Comparison of ENCODE assay signal across 14 cellular contexts in genomic region chr2:177246000-177246399, GRCh38. TPM values are rescaled to one million over a fixed set of nuclear protein-coding genes. Genes with fewer than 3 reads are reported as not detected.
DNase-seq lines count a peak whose midpoint lies in the region; ATAC-seq, FAIRE-seq and TF ChIP-seq lines count a peak whose summit lies in the region.
"Had no signal": no experiment of that assay in that cellular context is flagged by ENCODE, and none has a peak within 500 bp of the region (broad histone marks: within the 10 kb centered on the region; RNA-seq: fewer than 3 reads in every experiment).

No MANE protein-coding gene starts in this region.

- H3K4me2 ChIP-seq in K562 (ENCODE audit: insufficient read depth, low read length): peak overlapping the region; percentile 27; the same call in 1 of the 2 replicates

- H3K4me1 ChIP-seq in left ventricle myocardium inferior (peaks cover 100% of the 10 kb centered on the region), K562 (replicated peaks in 1 of 2; ENCODE audit: control insufficient read depth in 2 of 2, insufficient read depth in 2 of 2, low read length in 2 of 2) (peaks cover 20 to 64% of the 10 kb centered on the region in 2 experiments), mesodermal cell (ENCODE audit: control insufficient read depth, insufficient read depth, low read length, poor library complexity, severe bottlenecking) (peaks cover 36% of the 10 kb centered on the region), uterus (peaks cover 19 to 31% of the 10 kb centered on the region in 2 donors)

- no peak for TF ChIP-seq RAD21 in K562 (CRISPR knock-in tag; conservative IDR thresholded peaks at IDR 0.05 in 1 of 2, IDR thresholded peaks at IDR 0.05 in 1 of 2)

- intact Hi-C loops in left ventricle myocardium inferior (cut with micrococcal nuclease): no loop called here
- intact Hi-C loops in cardiac septum (cut with DNase I): no loop called here
- intact Hi-C loops in K562 (cut with micrococcal nuclease): no loop called here
- intact Hi-C loops in uterus (cut with DNase I; ENCODE audit: low total_unique reads): no loop called here
- intact Hi-C loops in dorsolateral prefrontal cortex (cut with DNase I): no loop called here

- no TSS peak for BruUV-seq in K562 (replicated peaks; lab: Mats Ljungman, UMichigan)

- H3K36me3 ChIP-seq in left ventricle myocardium inferior: no peaks in the 10 kb centered on the region
- peaks cover 39% of the 10 kb centered on the region; the same call in 2 of the 3 replicates for H3K36me3 ChIP-seq in K562 (ENCODE audit: control insufficient read depth, insufficient read depth, low read length)
- H3K36me3 ChIP-seq in mesodermal cell (ENCODE audit: control insufficient read depth, insufficient read depth, low read length): peaks cover 25% of the 10 kb centered on the region
- H3K36me3 ChIP-seq in uterus: no peaks in the 10 kb centered on the region

- DNase-seq in left ventricle myocardium inferior: no peak
- no peak for DNase-seq in cardiac septum (ENCODE audit: low spot score)
- no peak for DNase-seq in K562 (ENCODE audit: extremely low read depth in 1 of 4, low spot score in 3 of 4)
- DNase-seq in uterus: no peak
- DNase-seq in KBM-7: no peak
- DNase-seq in dorsolateral prefrontal cortex: no peak
- DNase-seq in erythroblast (lab: John Stamatoyannopoulos, UW): no peak
- DNase-seq: activated CD4-positive, alpha-beta T cell treated with anti-CD3 and anti-CD28 coated beads, Interleukin-2, amount 50 U/mL, for 4 hours; CD8-positive, alpha-beta T cell; NCI-H1417 treated with DMSO at 0.1 percent for 48 hours; SHP77; stimulated activated naive CD4-positive, alpha-beta T cell had no signal

- no peak overlapping the region for H3K4me3 ChIP-seq in left ventricle myocardium inferior
- H3K4me3 ChIP-seq in K562: no peak overlapping the region
- no peak overlapping the region for H3K4me3 ChIP-seq in mesodermal cell (ENCODE audit: extremely low read depth, insufficient read depth, low read length, poor library complexity, severe bottlenecking)
- H3K4me3 ChIP-seq in uterus: no peak overlapping the region
- no peak overlapping the region for H3K4me3 ChIP-seq in dorsolateral prefrontal cortex

- H3K9ac ChIP-seq in K562 (ENCODE audit: insufficient read depth in 1 of 2, low read depth in 2 of 2, low read length in 2 of 2): peak overlapping the region in 1 of 2 experiments; percentile 2; a peak in 1 of 4 replicates

- H3K27ac ChIP-seq in left ventricle myocardium inferior (replicated peaks) (peak overlapping the region; percentile 87), K562 (ENCODE audit: extremely low read depth, low read depth, low read length) (peak overlapping the region; percentile 61; the same call in 2 of the 3 replicates), mesodermal cell (ENCODE audit: low read depth, low read length, severe bottlenecking) (peak overlapping the region; percentile 57), uterus (peak overlapping the region; percentile 69 to 89), dorsolateral prefrontal cortex (peak overlapping the region in 18 of 59 donors; percentile 3 to 97 (median 42))

- no peak overlapping the region for H2AFZ ChIP-seq in K562 (ENCODE audit: low read depth, low read length)

- TF ChIP-seq CTCF in left ventricle myocardium inferior (IDR thresholded peaks at IDR 0.05; ENCODE audit: borderline replicate concordance) (no peak), K562 (IDR thresholded peaks at IDR 0.05 in 2 of 3, conservative IDR thresholded peaks at IDR 0.05 in 1 of 3; ENCODE audit: insufficient read depth in 2 of 3, low read depth in 1 of 3, low read length in 3 of 3) (no peak), uterus (IDR thresholded peaks at IDR 0.05) (no peak), dorsolateral prefrontal cortex (IDR thresholded peaks at IDR 0.05 in 54 of 56, conservative IDR thresholded peaks at IDR 0.05 in 2 of 56; ENCODE audit: low read depth in 1 of 56, partially characterized antibody in 56 of 56) (no peak)

- H4K20me1 ChIP-seq in K562 (replicated peaks; ENCODE audit: control insufficient read depth, insufficient read depth, low read length): peaks cover 29% of the 10 kb centered on the region

- no peak for TF ChIP-seq POLR2A in K562 (conservative IDR thresholded peaks at IDR 0.05)
- no peak for TF ChIP-seq POLR2A in uterus (IDR thresholded peaks at IDR 0.05)
- no peak for TF ChIP-seq POLR2A in erythroblast (IDR thresholded peaks at IDR 0.05; ENCODE audit: low read length)

- TF ChIP-seq EP300 in K562 (IDR thresholded peaks at IDR 0.05; ENCODE audit: low read length): no peak

- 11% methylated on average over 3 of the region's 3 CpGs for WGBS in K562 (ENCODE audit: insufficient coverage, low coverage, missing lambda C conversion rate)
- 56 to 63% methylated on average over 1 to 2 of the region's 3 CpGs for WGBS in mesodermal cell (ENCODE audit: insufficient coverage in 2 of 2), 2 experiments

- peak; percentile 6 for ATAC-seq in K562
- ATAC-seq: CD8-positive, alpha-beta T cell; sciatic nerve had no signal

- CTCF ChIA-PET in K562 (lab: Yijun Ruan, JAX; ENCODE audit: low intra/inter-chr PET ratio): no interaction called here

- peaks cover 98% of the 10 kb centered on the region for H3K79me2 ChIP-seq in K562 (ENCODE audit: control insufficient read depth, insufficient read depth, low read length)

- in situ Hi-C loops in K562 (cut with MboI) (no loop called here), KBM-7 (cut with MboI; ENCODE audit: low pct_unique_long_range_greater_than_20kb, low sequenced_read_pairs) (no loop called here)

- POLR2A ChIA-PET in K562 (lab: Yijun Ruan, JAX): interaction anchor here (0.7 to 3.0 kb wide), 13 partner anchors 8 to 80 kb away, joined by 3 to 23 read pairs (median 4); partner anchors contain the start of gene NFE2L2

- no peaks in the 10 kb centered on the region for H3K27me3 ChIP-seq in left ventricle myocardium inferior (ENCODE audit: low read depth)
- no peaks in the 10 kb centered on the region for H3K27me3 ChIP-seq in K562 (ENCODE audit: control insufficient read depth in 2 of 2, insufficient read depth in 2 of 2, low read length in 2 of 2)
- no peaks in the 10 kb centered on the region for H3K27me3 ChIP-seq in uterus
- H3K27me3 ChIP-seq in dorsolateral prefrontal cortex: no peaks in the 10 kb centered on the region

- FAIRE-seq in K562 (lab: Jason Lieb, UNC): no peak

- H3K9me3 ChIP-seq in left ventricle myocardium inferior (replicated peaks) (no peaks in the 10 kb centered on the region), K562 (replicated peaks; ENCODE audit: control insufficient read depth, insufficient read depth, low read depth, low read length) (no peaks in the 10 kb centered on the region), mesodermal cell (ENCODE audit: control insufficient read depth, low read length) (no peaks in the 10 kb centered on the region), uterus (no peaks in the 10 kb centered on the region)

- peaks cover 8% of the 10 kb centered on the region for H3K9me1 ChIP-seq in K562 (ENCODE audit: control insufficient read depth, insufficient read depth, low read length)

RNA-seq across cellular contexts. Expression of gene NFE2L2, which starts 18.5 kb away (rescaled TPM):
- total RNA-seq in left ventricle myocardium inferior (50.7 TPM), cardiac septum (66.5 TPM), K562 (2014; rRNA removed) (33.2 and 46.0 TPM in 2 replicates), K562 (2014; rRNA removed; fragmentation: Illumina TruSeq; extraction: Trizol) (59.3 and 72.0 TPM in 2 replicates), K562 (2015; rRNA removed; fragmentation: Illumina TruSeq; extraction: Trizol) (62.5 and 67.8 TPM in 2 replicates), K562 (2021) (60.8 and 64.8 TPM in 2 replicates), uterus (100 to 1,000 TPM in 1 of 4 donors, 10 to 100 TPM in 3; 53.0 to 148 (median 90.0) TPM), dorsolateral prefrontal cortex (100 to 1,000 TPM in 7 of 120 experiments, 10 to 100 TPM in 113; 41.4 to 116 (median 63.8) TPM)
- 61.8 and 169 TPM in 2 replicates for total RNA-seq in K562 (2011; cell fraction: chromatin; rRNA removed; ENCODE audit: low replicate concordance)
- 36.7 and 42.6 TPM in 2 replicates for total RNA-seq in K562 (2011; cell fraction: nucleolus; rRNA removed)
- 59.8 and 96.6 TPM in 2 replicates for total RNA-seq in K562 (2011; cell fraction: nucleoplasm; rRNA removed)
- polyA plus RNA-seq in K562 (2011; rRNA removed) (93.2 and 120 TPM in 2 replicates), K562 (2014; fragmentation: Illumina TruSeq; extraction: Trizol) (91.0 and 100 TPM in 2 replicates), K562 (2014; fragmentation: Nextera tagmentation; extraction: Ambion mirVana) (10 to 100 TPM; 29.3 to 34.8 TPM), K562 (2014; rRNA removed) (54.9 and 56.3 TPM in 2 replicates)
- 58.4 and 68.0 TPM in 2 replicates for polyA plus RNA-seq in K562 (2011; cell fraction: cytosol; rRNA removed)
- polyA plus RNA-seq in K562 (2011; cell fraction: nucleus; rRNA removed): 62.5 and 70.2 TPM in 2 replicates
- 42.7 and 78.6 TPM in 2 replicates for polyA plus RNA-seq in K562 (2012)
- 108 and 150 TPM in 2 replicates for polyA minus RNA-seq in K562 (2011; rRNA and poly(A)+ RNA removed)
- 40.0 and 70.1 TPM in 2 replicates for polyA minus RNA-seq in K562 (2011; cell fraction: cytosol; rRNA and poly(A)+ RNA removed)
- 52.2 and 71.1 TPM in 2 replicates for polyA minus RNA-seq in K562 (2011; cell fraction: nucleus; rRNA and poly(A)+ RNA removed)
- polyA plus RNA-seq in mesodermal cell (2013, experiment 1 of 2): 61.6 TPM
- 60.5 TPM for polyA plus RNA-seq in mesodermal cell (2013, experiment 2 of 2)

RNA-seq across cellular contexts. Expression of gene HNRNPA3, which starts 33.4 kb away (rescaled TPM):
- total RNA-seq in left ventricle myocardium inferior: 73.2 TPM
- total RNA-seq in cardiac septum: 95.7 TPM
- 113 and 428 TPM in 2 replicates for total RNA-seq in K562 (2011; cell fraction: chromatin; rRNA removed; ENCODE audit: low replicate concordance)
- total RNA-seq in K562 (2011; cell fraction: nucleolus; rRNA removed): 48.9 and 75.0 TPM in 2 replicates
- 198 and 354 TPM in 2 replicates for total RNA-seq in K562 (2011; cell fraction: nucleoplasm; rRNA removed)
- 72.8 and 79.5 TPM in 2 replicates for total RNA-seq in K562 (2014; rRNA removed)
- 130 and 151 TPM in 2 replicates for total RNA-seq in K562 (2014; rRNA removed; fragmentation: Illumina TruSeq; extraction: Trizol)
- total RNA-seq in K562 (2015; rRNA removed; fragmentation: Illumina TruSeq; extraction: Trizol): 112 and 114 TPM in 2 replicates
- 249 and 272 TPM in 2 replicates for total RNA-seq in K562 (2021)
- 150 and 215 TPM in 2 replicates for polyA plus RNA-seq in K562 (2011; rRNA removed)
- polyA plus RNA-seq in K562 (2011; cell fraction: cytosol; rRNA removed): 28.0 and 59.6 TPM in 2 replicates
- polyA plus RNA-seq in K562 (2011; cell fraction: nucleus; rRNA removed): 96.2 and 150 TPM in 2 replicates
- polyA plus RNA-seq in K562 (2012): 364 and 720 TPM in 2 replicates
- 356 and 381 TPM in 2 replicates for polyA plus RNA-seq in K562 (2014; fragmentation: Illumina TruSeq; extraction: Trizol)
- 100 to 1,000 TPM; 108 to 192 TPM for polyA plus RNA-seq in K562 (2014; fragmentation: Nextera tagmentation; extraction: Ambion mirVana)
- polyA plus RNA-seq in K562 (2014; rRNA removed): 381 and 428 TPM in 2 replicates
- polyA minus RNA-seq in K562 (2011; rRNA and poly(A)+ RNA removed): 97.6 and 107 TPM in 2 replicates
- 69.7 and 76.8 TPM in 2 replicates for polyA minus RNA-seq in K562 (2011; cell fraction: cytosol; rRNA and poly(A)+ RNA removed)
- polyA minus RNA-seq in K562 (2011; cell fraction: nucleus; rRNA and poly(A)+ RNA removed): 57.9 and 104 TPM in 2 replicates
- polyA plus RNA-seq in mesodermal cell (2013, experiment 1 of 2): 280 TPM
- polyA plus RNA-seq in mesodermal cell (2013, experiment 2 of 2): 290 TPM
- 100 to 1,000 TPM in 2 of 4 donors, 10 to 100 TPM in 2; 56.4 to 256 (median 107) TPM for total RNA-seq in uterus
- 100 to 1,000 TPM; 105 to 187 (median 137) TPM for total RNA-seq in dorsolateral prefrontal cortex
